In genomic region chr6:43304361-43304760, GRCh38 we compare ENCODE assay signal across 13 cellular contexts. TPM values are rescaled to one million over a fixed set of nuclear protein-coding genes. Genes with fewer than 3 reads are reported as not detected.
A peak's percentile ranks its signal among the peaks of the same experiment; 100 is the strongest.
DNase-seq lines count a peak whose midpoint lies in the region; ATAC-seq and TF ChIP-seq lines count a peak whose summit lies in the region.
"Had no signal": no experiment of that assay in that cellular context is flagged by ENCODE, and none has a peak within 500 bp of the region (broad histone marks: within the 10 kb centered on the region; RNA-seq: fewer than 3 reads in every experiment).

No MANE protein-coding gene starts in this region.

- H3K4me1 ChIP-seq in foreskin keratinocyte (no peaks in the 10 kb centered on the region), upper lobe of right lung (peaks cover 11% of the 10 kb centered on the region)
- H3K4me1 ChIP-seq: Caco-2 had no signal

- no peak overlapping the region for H3K4me3 Mint-ChIP-seq in T-helper 17 cell
- H3K4me3 Mint-ChIP-seq: CD4-positive, alpha-beta T cell; GM23338 had no signal

- ATAC-seq in T-helper 17 cell (no peak), foreskin keratinocyte (peak; percentile 38), GM21737 (IDR thresholded peaks at IDR 0.05; ENCODE audit: unreplicated experiment) (no peak), upper lobe of right lung (no peak)
- ATAC-seq: GM23338 had no signal

- peak; percentile 11 for DNase-seq in H7
- DNase-seq in T-helper 17 cell = no peak
- DNase-seq in foreskin keratinocyte = no peak
- DNase-seq in NCI-H1417 treated with DMSO at 0.1 percent for 48 hours (lab: John Stamatoyannopoulos, UW) = no peak
- no peak for DNase-seq in upper lobe of right lung
- DNase-seq: ACHN; AML-193; Caco-2; CD4-positive, alpha-beta T cell had no signal

- TF ChIP-seq CTCF in foreskin keratinocyte (conservative IDR thresholded peaks at IDR 0.05) = no peak
- TF ChIP-seq CTCF in upper lobe of right lung (IDR thresholded peaks at IDR 0.05) = no peak

- H3K27me3 Mint-ChIP-seq in T-helper 17 cell = peaks cover 20% of the 10 kb centered on the region

- no peaks in the 10 kb centered on the region; the same call in none of the 2 replicates for H3K36me3 ChIP-seq in H7 (replicated peaks; ENCODE audit: control insufficient read depth, insufficient read depth, low read length)
- no peaks in the 10 kb centered on the region for H3K36me3 ChIP-seq in upper lobe of right lung

- H3K4me3 ChIP-seq in H7 (ENCODE audit: insufficient read depth, low read depth, low read length) = no peak overlapping the region
- no peak overlapping the region for H3K4me3 ChIP-seq in upper lobe of right lung
- H3K4me3 ChIP-seq: GM23338 had no signal

- peaks cover 6% of the 10 kb centered on the region for H3K36me3 Mint-ChIP-seq in T-helper 17 cell (ENCODE audit: low read depth)

- H3K27ac Mint-ChIP-seq in T-helper 17 cell = peak overlapping the region; percentile 69
- H3K27ac Mint-ChIP-seq: CD4-positive, alpha-beta T cell; GM23338 had no signal

- intact Hi-C loops in upper lobe of right lung (cut with DNase I) = no loop called here

- H3K4me1 Mint-ChIP-seq in T-helper 17 cell = peaks cover 18% of the 10 kb centered on the region

- H3K9me3 ChIP-seq in T-helper 17 cell (ENCODE audit: control insufficient read depth, low read length, poor library complexity, severe bottlenecking) (no peaks in the 10 kb centered on the region), upper lobe of right lung (no peaks in the 10 kb centered on the region)
- H3K9me3 ChIP-seq: Caco-2 had no signal

- H3K27ac ChIP-seq in foreskin keratinocyte (no peak overlapping the region), upper lobe of right lung (no peak overlapping the region)
- H3K27ac ChIP-seq: C4-2B had no signal

- peaks cover 8% of the 10 kb centered on the region for H3K27me3 ChIP-seq in H7 (ENCODE audit: control insufficient read depth, insufficient read depth, low read length)
- H3K27me3 ChIP-seq in foreskin keratinocyte = peaks cover 4% of the 10 kb centered on the region
- peaks cover 7% of the 10 kb centered on the region for H3K27me3 ChIP-seq in upper lobe of right lung

RNA-seq across cellular contexts. Expression of gene CRIP3, which starts 4.3 kb away (rescaled TPM):
- total RNA-seq in H7 (2014; rRNA removed; shearing (Covaris generic)) = 20.1 and 28.1 TPM in 2 replicates
- total RNA-seq in T-helper 17 cell (1 to 10 TPM; 1.3 to 2.1 TPM), foreskin keratinocyte (0.25 TPM in 1 of 2 replicates, not detected in the other), upper lobe of right lung (0.90 TPM)
- 0.25 and 0.37 TPM in 2 replicates for polyA plus RNA-seq in foreskin keratinocyte
- total RNA-seq: Caco-2 had no signal
- polyA plus RNA-seq: BJ had no signal

RNA-seq across cellular contexts. Expression of gene SLC22A7, which starts 6.3 kb away (rescaled TPM):
- total RNA-seq in H7 (2014; rRNA removed; shearing (Covaris generic)) = not detected in 2 replicates
- total RNA-seq in T-helper 17 cell (not detected), foreskin keratinocyte (not detected in 2 replicates), upper lobe of right lung (not detected)
- polyA plus RNA-seq in foreskin keratinocyte = not detected in 2 replicates
- total RNA-seq: Caco-2; CD4-positive, alpha-beta T cell; GM23338 had no signal
- polyA plus RNA-seq: BJ had no signal
